Comparison of ENCODE assay signal across 9 cellular contexts in the genomic region with DNA sequence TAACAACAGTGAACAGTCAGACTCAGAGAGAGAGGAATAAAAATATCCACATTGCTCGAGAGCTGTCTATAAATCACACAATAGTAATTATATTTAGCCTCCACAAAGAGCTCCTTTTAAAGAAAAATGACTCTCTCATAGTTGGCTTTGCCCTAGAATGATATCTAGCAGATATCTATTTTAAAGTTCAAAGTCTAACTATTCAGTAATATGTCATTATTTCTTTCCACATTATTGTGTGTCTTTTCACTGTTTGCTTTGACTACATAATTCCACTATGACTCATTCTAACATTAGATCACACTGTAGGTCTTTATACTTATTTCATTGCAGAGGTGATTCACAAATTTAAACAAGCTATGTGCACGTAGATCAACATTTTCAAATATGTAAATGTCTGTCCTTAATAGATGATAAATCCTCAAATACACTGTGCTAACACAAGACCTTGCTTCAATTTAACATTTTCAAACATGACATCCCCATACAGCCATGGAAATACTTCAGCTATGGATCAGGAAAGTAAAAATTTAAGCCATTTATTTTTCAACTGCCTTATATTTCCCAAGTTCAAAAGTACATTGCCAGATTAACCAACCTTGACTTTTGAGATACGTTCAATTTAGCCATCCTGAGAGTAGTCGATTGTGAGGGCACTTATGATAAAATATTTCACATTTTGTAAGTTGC.
DNase-seq lines count a peak whose midpoint lies in the region; ATAC-seq and TF ChIP-seq lines count a peak whose summit lies in the region.
"Had no signal": no experiment of that assay in that cellular context is flagged by ENCODE, and none has a peak within 500 bp of the region (broad histone marks: within the 10 kb centered on the region; RNA-seq: fewer than 3 reads in every experiment).

No MANE protein-coding gene starts in this region.

- peaks cover 13% of the 10 kb centered on the region for H3K4me1 Mint-ChIP-seq in activated T-cell treated with anti-CD3 and anti-CD28 coated beads, Interleukin-2, amount 50 U/mL, for 24 hours (ENCODE audit: low read depth)
- H3K4me1 Mint-ChIP-seq in glutamatergic neuron (ENCODE audit: low read depth, unreplicated experiment), result no peaks in the 10 kb centered on the region
- H3K4me1 Mint-ChIP-seq: CD4-positive, CD25-positive, alpha-beta regulatory T cell had no signal

- peaks cover 30% of the 10 kb centered on the region for H3F3A ChIP-seq in SK-N-SH (replicated peaks; ENCODE audit: insufficient read depth)

- no peaks in the 10 kb centered on the region for H3K27me3 ChIP-seq in SK-N-SH (ENCODE audit: insufficient read depth)

- peak overlapping the region; percentile 19; the same call in 1 of the 2 replicates for H2AFZ ChIP-seq in SK-N-SH (ENCODE audit: low read depth)

- no peak for DNase-seq in activated T-cell treated with anti-CD3 and anti-CD28 coated beads, Interleukin-2, amount 50 U/mL, for 24 hours
- no peak for DNase-seq in activated T-cell treated with anti-CD3 and anti-CD28 coated beads, Interleukin-2, amount 50 U/mL, for 48 hours
- no peak for DNase-seq in SK-N-SH
- DNase-seq in glomerular visceral epithelial cell (ENCODE audit: extremely low spot score), result peak; percentile 72
- peak; percentile 85 for DNase-seq in stromal cell of bone marrow (ENCODE audit: low read depth)
- no peak for DNase-seq in glutamatergic neuron
- no peak for DNase-seq in Right ventricle myocardium inferior (ENCODE audit: missing footprints)
- DNase-seq: CD4-positive, CD25-positive, alpha-beta regulatory T cell had no signal

- no peaks in the 10 kb centered on the region for H3K9me3 ChIP-seq in SK-N-SH

- POLR2A ChIA-PET in SK-N-SH (lab: Yijun Ruan, JAX), result no interaction called here

- TF ChIP-seq RAD21 in SK-N-SH (IDR thresholded peaks at IDR 0.05; ENCODE audit: low read length), result no peak

- H3K9ac ChIP-seq in SK-N-SH, result peak overlapping the region; percentile 84

- ATAC-seq in GM18505 (IDR thresholded peaks at IDR 0.05; ENCODE audit: unreplicated experiment), result no peak
- ATAC-seq in Right ventricle myocardium inferior, result no peak

- no peaks in the 10 kb centered on the region for H3K36me3 ChIP-seq in SK-N-SH (replicated peaks in 1 of 2; ENCODE audit: control insufficient read depth in 1 of 2, insufficient read depth in 2 of 2, low read length in 1 of 2)

- H3K9me2 ChIP-seq in SK-N-SH, result no peaks in the 10 kb centered on the region

- peak overlapping the region; percentile 79 to 98; a peak in 3 of 4 replicates for H3K27ac ChIP-seq in SK-N-SH (ENCODE audit: low read depth in 2 of 2, low read length in 1 of 2)

- H3K36me3 Mint-ChIP-seq in activated T-cell treated with anti-CD3 and anti-CD28 coated beads, Interleukin-2, amount 50 U/mL, for 24 hours (ENCODE audit: low read depth), result no peaks in the 10 kb centered on the region
- H3K36me3 Mint-ChIP-seq in glutamatergic neuron (ENCODE audit: unreplicated experiment), result no peaks in the 10 kb centered on the region
- H3K36me3 Mint-ChIP-seq: CD4-positive, CD25-positive, alpha-beta regulatory T cell had no signal

- no peaks in the 10 kb centered on the region for H3K79me2 ChIP-seq in SK-N-SH (ENCODE audit: insufficient read depth)

- TF ChIP-seq POLR2A in GM18505 (IDR thresholded peaks at IDR 0.05; ENCODE audit: borderline replicate concordance, extremely low read depth, insufficient read depth, insufficient read length), result no peak

- peak overlapping the region; percentile 43; the same call in 1 of the 2 replicates for H3K4me2 ChIP-seq in SK-N-SH

- TF ChIP-seq EP300 in SK-N-SH (IDR thresholded peaks at IDR 0.05; ENCODE audit: borderline replicate concordance in 1 of 2, low read depth in 1 of 2, low read length in 1 of 2), result peak in 1 of 2 experiments; percentile 32; a peak in 2 of 4 replicates

- peak overlapping the region; percentile 3 for H3K27ac Mint-ChIP-seq in activated T-cell treated with anti-CD3 and anti-CD28 coated beads, Interleukin-2, amount 50 U/mL, for 24 hours
- H3K27ac Mint-ChIP-seq in glutamatergic neuron (ENCODE audit: unreplicated experiment), result no peak overlapping the region
- H3K27ac Mint-ChIP-seq: CD4-positive, CD25-positive, alpha-beta regulatory T cell had no signal

- CTCF ChIA-PET in SK-N-SH (lab: Yijun Ruan, JAX), result interaction anchor here (0.5 to 1.0 kb wide), 3 partner anchors 8 to 124 kb away, joined by 3 to 4 read pairs (median 3); no protein-coding TSS in a partner anchor

- intact Hi-C loops in Right ventricle myocardium inferior (cut with DNase I), result no loop called here

- peaks cover 11% of the 10 kb centered on the region for H3K27me3 Mint-ChIP-seq in activated T-cell treated with anti-CD3 and anti-CD28 coated beads, Interleukin-2, amount 50 U/mL, for 24 hours
- no peaks in the 10 kb centered on the region for H3K27me3 Mint-ChIP-seq in glutamatergic neuron (ENCODE audit: unreplicated experiment)

- H3K9me3 Mint-ChIP-seq in activated T-cell treated with anti-CD3 and anti-CD28 coated beads, Interleukin-2, amount 50 U/mL, for 24 hours, result no peaks in the 10 kb centered on the region
- H3K9me3 Mint-ChIP-seq in glutamatergic neuron (ENCODE audit: unreplicated experiment), result no peaks in the 10 kb centered on the region

- H4K20me1 ChIP-seq in SK-N-SH (ENCODE audit: insufficient read depth), result no peaks in the 10 kb centered on the region

- 28% methylated on average over 4 of the region's 4 CpGs for WGBS in SK-N-SH (ENCODE audit: low lambda C conversion rate)

- peaks cover 0 to 10% of the 10 kb centered on the region in 2 experiments; a peak in 2 of 4 replicates for H3K4me1 ChIP-seq in SK-N-SH (ENCODE audit: control insufficient read depth in 1 of 2, insufficient read depth in 2 of 2, low read depth in 1 of 2, low read length in 1 of 2)

- H3K4me3 ChIP-seq in SK-N-SH (ENCODE audit: low read depth in 2 of 2, low read length in 1 of 2), result no peak overlapping the region

- H3K4me3 Mint-ChIP-seq in activated T-cell treated with anti-CD3 and anti-CD28 coated beads, Interleukin-2, amount 50 U/mL, for 24 hours, result no peak overlapping the region
- H3K4me3 Mint-ChIP-seq in glutamatergic neuron (ENCODE audit: unreplicated experiment), result no peak overlapping the region
- H3K4me3 Mint-ChIP-seq: CD4-positive, CD25-positive, alpha-beta regulatory T cell had no signal

- no peak for TF ChIP-seq CTCF in SK-N-SH (IDR thresholded peaks at IDR 0.05)
- no peak for TF ChIP-seq CTCF in glutamatergic neuron (IDR thresholded peaks at IDR 0.05; ENCODE audit: partially characterized antibody, unreplicated experiment)

TF ChIP-seq in SK-N-SH, 30 proteins besides CTCF, POLR2A, EP300 and RAD21 (continues in another document):
- TF ChIP-seq SMC3 (IDR thresholded peaks at IDR 0.05; ENCODE audit: low read depth, low read length), result no peak
- no peak for TF ChIP-seq CHD2 (IDR thresholded peaks at IDR 0.05; ENCODE audit: low read length, partially characterized antibody)
- TF ChIP-seq, protein P1, sequence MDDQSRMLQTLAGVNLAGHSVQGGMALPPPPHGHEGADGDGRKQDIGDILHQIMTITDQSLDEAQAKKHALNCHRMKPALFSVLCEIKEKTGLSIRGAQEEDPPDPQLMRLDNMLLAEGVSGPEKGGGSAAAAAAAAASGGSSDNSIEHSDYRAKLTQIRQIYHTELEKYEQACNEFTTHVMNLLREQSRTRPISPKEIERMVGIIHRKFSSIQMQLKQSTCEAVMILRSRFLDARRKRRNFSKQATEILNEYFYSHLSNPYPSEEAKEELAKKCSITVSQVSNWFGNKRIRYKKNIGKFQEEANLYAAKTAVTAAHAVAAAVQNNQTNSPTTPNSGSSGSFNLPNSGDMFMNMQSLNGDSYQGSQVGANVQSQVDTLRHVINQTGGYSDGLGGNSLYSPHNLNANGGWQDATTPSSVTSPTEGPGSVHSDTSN (IDR thresholded peaks at IDR 0.05), result peak; percentile 83
- TF ChIP-seq NRF1 (IDR thresholded peaks at IDR 0.05; ENCODE audit: low read depth, low read length), result no peak
- TF ChIP-seq EZH2phosphoT487 (IDR thresholded peaks at IDR 0.05; ENCODE audit: borderline replicate concordance, low read depth), result no peak
- TF ChIP-seq ELF1 (IDR thresholded peaks at IDR 0.05), result no peak
- TF ChIP-seq, protein P2, sequence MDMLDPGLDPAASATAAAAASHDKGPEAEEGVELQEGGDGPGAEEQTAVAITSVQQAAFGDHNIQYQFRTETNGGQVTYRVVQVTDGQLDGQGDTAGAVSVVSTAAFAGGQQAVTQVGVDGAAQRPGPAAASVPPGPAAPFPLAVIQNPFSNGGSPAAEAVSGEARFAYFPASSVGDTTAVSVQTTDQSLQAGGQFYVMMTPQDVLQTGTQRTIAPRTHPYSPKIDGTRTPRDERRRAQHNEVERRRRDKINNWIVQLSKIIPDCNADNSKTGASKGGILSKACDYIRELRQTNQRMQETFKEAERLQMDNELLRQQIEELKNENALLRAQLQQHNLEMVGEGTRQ (IDR thresholded peaks at IDR 0.05; ENCODE audit: borderline replicate concordance, low read depth, low read length), result no peak
- TF ChIP-seq FOXM1 (IDR thresholded peaks at IDR 0.05; ENCODE audit: low read depth), result peak; percentile 83
- peak; percentile 86 for TF ChIP-seq TEAD4 (IDR thresholded peaks at IDR 0.05; ENCODE audit: borderline replicate concordance, insufficient read depth)
- TF ChIP-seq, protein P3, sequence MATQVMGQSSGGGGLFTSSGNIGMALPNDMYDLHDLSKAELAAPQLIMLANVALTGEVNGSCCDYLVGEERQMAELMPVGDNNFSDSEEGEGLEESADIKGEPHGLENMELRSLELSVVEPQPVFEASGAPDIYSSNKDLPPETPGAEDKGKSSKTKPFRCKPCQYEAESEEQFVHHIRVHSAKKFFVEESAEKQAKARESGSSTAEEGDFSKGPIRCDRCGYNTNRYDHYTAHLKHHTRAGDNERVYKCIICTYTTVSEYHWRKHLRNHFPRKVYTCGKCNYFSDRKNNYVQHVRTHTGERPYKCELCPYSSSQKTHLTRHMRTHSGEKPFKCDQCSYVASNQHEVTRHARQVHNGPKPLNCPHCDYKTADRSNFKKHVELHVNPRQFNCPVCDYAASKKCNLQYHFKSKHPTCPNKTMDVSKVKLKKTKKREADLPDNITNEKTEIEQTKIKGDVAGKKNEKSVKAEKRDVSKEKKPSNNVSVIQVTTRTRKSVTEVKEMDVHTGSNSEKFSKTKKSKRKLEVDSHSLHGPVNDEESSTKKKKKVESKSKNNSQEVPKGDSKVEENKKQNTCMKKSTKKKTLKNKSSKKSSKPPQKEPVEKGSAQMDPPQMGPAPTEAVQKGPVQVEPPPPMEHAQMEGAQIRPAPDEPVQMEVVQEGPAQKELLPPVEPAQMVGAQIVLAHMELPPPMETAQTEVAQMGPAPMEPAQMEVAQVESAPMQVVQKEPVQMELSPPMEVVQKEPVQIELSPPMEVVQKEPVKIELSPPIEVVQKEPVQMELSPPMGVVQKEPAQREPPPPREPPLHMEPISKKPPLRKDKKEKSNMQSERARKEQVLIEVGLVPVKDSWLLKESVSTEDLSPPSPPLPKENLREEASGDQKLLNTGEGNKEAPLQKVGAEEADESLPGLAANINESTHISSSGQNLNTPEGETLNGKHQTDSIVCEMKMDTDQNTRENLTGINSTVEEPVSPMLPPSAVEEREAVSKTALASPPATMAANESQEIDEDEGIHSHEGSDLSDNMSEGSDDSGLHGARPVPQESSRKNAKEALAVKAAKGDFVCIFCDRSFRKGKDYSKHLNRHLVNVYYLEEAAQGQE (IDR thresholded peaks at IDR 0.05; ENCODE audit: low read depth, low read length), result no peak
- peak; percentile 85 for TF ChIP-seq TCF12 (IDR thresholded peaks at IDR 0.05)

Comparison
In these comparisons a context has a peak if more than half of its experiments do, and no peak if none do; other contexts are left out.
1. DNase-seq: peak in glomerular visceral epithelial cell (single experiment) and stromal cell of bone marrow (single experiment); none in activated T-cell treated with anti-CD3 and anti-CD28 coated beads, Interleukin-2, amount 50 U/mL, for 24 hours (single experiment), activated T-cell treated with anti-CD3 and anti-CD28 coated beads, Interleukin-2, amount 50 U/mL, for 48 hours (0 of 2), SK-N-SH (single experiment), glutamatergic neuron (single experiment) and Right ventricle myocardium inferior (single experiment).